In the genomic region with DNA sequence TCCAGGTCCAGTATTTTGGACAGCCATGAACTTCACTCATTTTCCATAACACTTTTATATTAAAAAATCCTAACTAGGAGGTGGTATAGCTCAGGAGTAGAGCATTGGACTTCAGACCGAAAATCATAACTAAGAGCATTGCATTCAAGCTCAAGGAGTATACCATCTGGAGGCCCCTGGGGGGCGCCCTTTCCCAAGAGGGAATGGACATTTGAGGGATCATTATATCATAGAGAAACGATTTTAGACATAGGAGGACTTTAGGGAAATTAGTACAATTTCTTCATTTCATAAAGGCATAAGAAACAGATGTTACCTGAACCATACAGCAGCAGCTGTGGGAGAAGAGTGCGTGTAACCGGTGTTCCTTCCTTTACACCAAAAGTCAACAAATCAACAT, we compare ENCODE assay signal across 8 cellular contexts. TPM values are rescaled to one million over a fixed set of nuclear protein-coding genes. Genes with fewer than 3 reads are reported as not detected.
DNase-seq lines count a peak whose midpoint lies in the region; ATAC-seq, FAIRE-seq and TF ChIP-seq lines count a peak whose summit lies in the region.

No MANE protein-coding gene starts in this region.

- H3K27ac ChIP-seq in hepatocyte = no peak overlapping the region

- H3K27me3 ChIP-seq in hepatocyte = no peaks in the 10 kb centered on the region

- no peak overlapping the region for H3K4me3 ChIP-seq in hepatocyte

- DNase-seq in CD1c-positive myeloid dendritic cell (ENCODE audit: extremely low spot score) (peak; percentile 50), GM19239 (ENCODE audit: insufficient read length, low spot score) (no peak), SHP77 treated with DMSO at 0.1 percent for 48 hours (lab: John Stamatoyannopoulos, UW) (peak; percentile 28), hepatocyte (ENCODE audit: low spot score) (peak; percentile 34), Right ventricle myocardium superior (no peak)

- ATAC-seq in HG02798 (IDR thresholded peaks at IDR 0.05; ENCODE audit: poor library complexity, unreplicated experiment) (no peak), HG03025 (IDR thresholded peaks at IDR 0.05; ENCODE audit: low FRiP score, unreplicated experiment) (no peak), HG03521 (IDR thresholded peaks at IDR 0.05; ENCODE audit: unreplicated experiment) (no peak), Right ventricle myocardium superior (ENCODE audit: poor library complexity) (no peak)

- no peaks in the 10 kb centered on the region for H3K9me2 ChIP-seq in hepatocyte (replicated peaks; ENCODE audit: insufficient read depth)

- peaks cover 4% of the 10 kb centered on the region for H3K4me1 ChIP-seq in hepatocyte (ENCODE audit: insufficient read depth)

- peak; percentile 34 for TF ChIP-seq CTCF in hepatocyte (IDR thresholded peaks at IDR 0.05; ENCODE audit: poor library complexity)

- H3K79me2 ChIP-seq in hepatocyte = no peaks in the 10 kb centered on the region

- H4K20me1 ChIP-seq in hepatocyte (ENCODE audit: insufficient read depth, poor library complexity, severe bottlenecking) = no peaks in the 10 kb centered on the region

- WGBS in hepatocyte (ENCODE audit: low lambda C conversion rate, missing lambda C conversion rate) = 35% methylated on average over 5 of the region's 5 CpGs

- H3K36me3 ChIP-seq in hepatocyte (replicated peaks; ENCODE audit: insufficient read depth, low read depth) = no peaks in the 10 kb centered on the region

- H3K4me2 ChIP-seq in hepatocyte = no peak overlapping the region

- intact Hi-C loops in Right ventricle myocardium superior (cut with DNase I) = no loop called here

- no peaks in the 10 kb centered on the region for H3K9me3 ChIP-seq in hepatocyte (ENCODE audit: low read depth)

- H2AFZ ChIP-seq in hepatocyte = no peak overlapping the region

- peak; percentile 18 for FAIRE-seq in GM19239 (lab: Jason Lieb, UNC)

RNA-seq across cellular contexts. Expression of gene ATG14, which starts 5.2 kb away (rescaled TPM):
- 15.1 and 16.6 TPM in 2 replicates for total RNA-seq in hepatocyte
- 3.3 and 4.5 TPM in 2 replicates for polyA plus RNA-seq in hepatocyte
- total RNA-seq in Right ventricle myocardium superior = 12.3 TPM

RNA-seq across cellular contexts. Expression of gene TBPL2, which starts 23.6 kb away (rescaled TPM):
- total RNA-seq in hepatocyte = 0.27 TPM in 1 of 2 replicates, not detected in the other
- 0.23 and 0.27 TPM in 2 replicates for polyA plus RNA-seq in hepatocyte
- total RNA-seq in Right ventricle myocardium superior = not detected

Comparison
In these comparisons a context has a peak if more than half of its experiments do, and no peak if none do; other contexts are left out.
1. DNase-seq: peak in CD1c-positive myeloid dendritic cell (single experiment), SHP77 treated with DMSO at 0.1 percent for 48 hours (single experiment) and hepatocyte (single experiment); none in GM19239 (single experiment) and Right ventricle myocardium superior (single experiment).